In genomic region chr5:127746756-127747155, GRCh38 we compare ENCODE assay signal across 10 cellular contexts. TPM values are rescaled to one million over a fixed set of nuclear protein-coding genes. Genes with fewer than 3 reads are reported as not detected.
DNase-seq lines count a peak whose midpoint lies in the region; ATAC-seq and TF ChIP-seq lines count a peak whose summit lies in the region.
"Had no signal": no experiment of that assay in that cellular context is flagged by ENCODE, and none has a peak within 500 bp of the region (broad histone marks: within the 10 kb centered on the region; RNA-seq: fewer than 3 reads in every experiment).

No MANE protein-coding gene starts in this region.

- no peak overlapping the region for H3K27ac Mint-ChIP-seq in endothelial cell (ENCODE audit: unreplicated experiment)
- H3K27ac Mint-ChIP-seq: mesothelial cell of epicardium had no signal

- no peaks in the 10 kb centered on the region for H3K36me3 ChIP-seq in spleen
- H3K36me3 ChIP-seq: BLaER1 treated with 17β-estradiol and CSF1 and Interleukin-3, amounts not matched to agents 10 nM and 100 nM had no signal

- H3K27me3 ChIP-seq in spleen (replicated peaks in 1 of 7): no peaks in the 10 kb centered on the region
- H3K27me3 ChIP-seq: BLaER1 treated with 17β-estradiol and CSF1 and Interleukin-3, amounts not matched to agents 10 nM and 100 nM had no signal

- TF ChIP-seq POLR2A in spleen (IDR thresholded peaks at IDR 0.05): no peak

- H3K36me3 Mint-ChIP-seq in endothelial cell (ENCODE audit: low read depth, unreplicated experiment): no peaks in the 10 kb centered on the region
- H3K36me3 Mint-ChIP-seq: mesothelial cell of epicardium had no signal

- 68 to 88% (median 77%) methylated on average over 1 of the region's 1 CpG for WGBS in spleen, 5 donors

- no peak overlapping the region for H3K4me3 ChIP-seq in spleen
- H3K4me3 ChIP-seq: BLaER1 treated with 17β-estradiol and CSF1 and Interleukin-3, amounts not matched to agents 10 nM and 100 nM had no signal

- no peak for ATAC-seq in GM18519 (IDR thresholded peaks at IDR 0.05; ENCODE audit: low FRiP score, unreplicated experiment)
- no peak for ATAC-seq in GM19023 (IDR thresholded peaks at IDR 0.05; ENCODE audit: unreplicated experiment)

- DNase-seq in NCI-H1092 treated with DMSO at 0.1 percent for 48 hours (lab: John Stamatoyannopoulos, UW) (peak; percentile 1), NCI-H1092 (lab: John Stamatoyannopoulos, UW) (no peak), NCI-H526 treated with DMSO at 0.1 percent for 48 hours (lab: John Stamatoyannopoulos, UW) (peak; percentile 7), epidermal melanocyte (ENCODE audit: insufficient read length, low spot score) (peak; percentile 48), spleen (no peak), endothelial cell (ENCODE audit: low spot score) (no peak)

- H3K4me3 Mint-ChIP-seq in endothelial cell (ENCODE audit: unreplicated experiment): no peak overlapping the region
- H3K4me3 Mint-ChIP-seq: mesothelial cell of epicardium had no signal

- H3K9me3 ChIP-seq in spleen: no peaks in the 10 kb centered on the region
- H3K9me3 ChIP-seq: BLaER1 treated with 17β-estradiol and CSF1 and Interleukin-3, amounts not matched to agents 10 nM and 100 nM had no signal

- H3K27ac ChIP-seq in spleen: no peak overlapping the region
- H3K27ac ChIP-seq: BLaER1 treated with 17β-estradiol and CSF1 and Interleukin-3, amounts not matched to agents 10 nM and 100 nM had no signal

- H3K9me3 Mint-ChIP-seq in endothelial cell (ENCODE audit: unreplicated experiment): no peaks in the 10 kb centered on the region
- H3K9me3 Mint-ChIP-seq: mesothelial cell of epicardium had no signal

- TF ChIP-seq CTCF in spleen (IDR thresholded peaks at IDR 0.05 in 8 of 11, conservative IDR thresholded peaks at IDR 0.05 in 3 of 11) (peak in 6 of 11 experiments; percentile 12 to 30 (median 19)), endothelial cell (IDR thresholded peaks at IDR 0.05; ENCODE audit: unreplicated experiment) (no peak)

- intact Hi-C loops in spleen (cut with DNase I; ENCODE audit: low total_unique reads): loop anchor here (10.0 kb wide), 1 partner anchor 458 kb away; no protein-coding TSS in a partner anchor

- H3K4me1 ChIP-seq in spleen: no peaks in the 10 kb centered on the region
- H3K4me1 ChIP-seq: BLaER1 treated with 17β-estradiol and CSF1 and Interleukin-3, amounts not matched to agents 10 nM and 100 nM had no signal

- no peaks in the 10 kb centered on the region for H3K27me3 Mint-ChIP-seq in endothelial cell (ENCODE audit: unreplicated experiment)

- H3K4me1 Mint-ChIP-seq in endothelial cell (ENCODE audit: unreplicated experiment): peaks cover 14% of the 10 kb centered on the region

RNA-seq across cellular contexts. Expression of gene CCDC192, which starts 43.6 kb away (rescaled TPM):
- total RNA-seq in spleen (not detected), endothelial cell (ENCODE audit: unreplicated experiment) (0.26 TPM)
- polyA plus RNA-seq in spleen: not detected

Comparison
In these comparisons a context has a peak if more than half of its experiments do, and no peak if none do; other contexts are left out.
1. DNase-seq: peak in NCI-H1092 treated with DMSO at 0.1 percent for 48 hours (single experiment), NCI-H526 treated with DMSO at 0.1 percent for 48 hours (single experiment) and epidermal melanocyte (single experiment); none in NCI-H1092 (single experiment), spleen (single experiment) and endothelial cell (single experiment).